ENCODE assay signal across 1 cellular context in genomic region chr20:38446441-38447209, GRCh38.
TF ChIP-seq lines count a peak whose summit lies in the region.

No MANE protein-coding gene starts in this region.

TF ChIP-seq in HepG2, 621 proteins besides CTCF, POLR2A, EP300 and RAD21 (continued from another document and continues in another):
- TF ChIP-seq, protein P1, sequence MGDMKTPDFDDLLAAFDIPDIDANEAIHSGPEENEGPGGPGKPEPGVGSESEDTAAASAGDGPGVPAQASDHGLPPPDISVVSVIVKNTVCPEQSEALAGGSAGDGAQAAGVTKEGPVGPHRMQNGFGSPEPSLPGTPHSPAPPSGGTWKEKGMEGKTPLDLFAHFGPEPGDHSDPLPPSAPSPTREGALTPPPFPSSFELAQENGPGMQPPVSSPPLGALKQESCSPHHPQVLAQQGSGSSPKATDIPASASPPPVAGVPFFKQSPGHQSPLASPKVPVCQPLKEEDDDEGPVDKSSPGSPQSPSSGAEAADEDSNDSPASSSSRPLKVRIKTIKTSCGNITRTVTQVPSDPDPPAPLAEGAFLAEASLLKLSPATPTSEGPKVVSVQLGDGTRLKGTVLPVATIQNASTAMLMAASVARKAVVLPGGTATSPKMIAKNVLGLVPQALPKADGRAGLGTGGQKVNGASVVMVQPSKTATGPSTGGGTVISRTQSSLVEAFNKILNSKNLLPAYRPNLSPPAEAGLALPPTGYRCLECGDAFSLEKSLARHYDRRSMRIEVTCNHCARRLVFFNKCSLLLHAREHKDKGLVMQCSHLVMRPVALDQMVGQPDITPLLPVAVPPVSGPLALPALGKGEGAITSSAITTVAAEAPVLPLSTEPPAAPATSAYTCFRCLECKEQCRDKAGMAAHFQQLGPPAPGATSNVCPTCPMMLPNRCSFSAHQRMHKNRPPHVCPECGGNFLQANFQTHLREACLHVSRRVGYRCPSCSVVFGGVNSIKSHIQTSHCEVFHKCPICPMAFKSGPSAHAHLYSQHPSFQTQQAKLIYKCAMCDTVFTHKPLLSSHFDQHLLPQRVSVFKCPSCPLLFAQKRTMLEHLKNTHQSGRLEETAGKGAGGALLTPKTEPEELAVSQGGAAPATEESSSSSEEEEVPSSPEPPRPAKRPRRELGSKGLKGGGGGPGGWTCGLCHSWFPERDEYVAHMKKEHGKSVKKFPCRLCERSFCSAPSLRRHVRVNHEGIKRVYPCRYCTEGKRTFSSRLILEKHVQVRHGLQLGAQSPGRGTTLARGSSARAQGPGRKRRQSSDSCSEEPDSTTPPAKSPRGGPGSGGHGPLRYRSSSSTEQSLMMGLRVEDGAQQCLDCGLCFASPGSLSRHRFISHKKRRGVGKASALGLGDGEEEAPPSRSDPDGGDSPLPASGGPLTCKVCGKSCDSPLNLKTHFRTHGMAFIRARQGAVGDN (CRISPR knock-in tag; IDR thresholded peaks at IDR 0.05), result peak; percentile 97
- TF ChIP-seq PCBP1 (IDR thresholded peaks at IDR 0.05; ENCODE audit: borderline replicate concordance, low read depth, low read length), result peak; percentile 51; the same call in 1 of the 2 replicates
- TF ChIP-seq ISL2 (CRISPR knock-in tag; IDR thresholded peaks at IDR 0.05), result peak; percentile 93
- TF ChIP-seq SMAD1 (CRISPR knock-in tag; IDR thresholded peaks at IDR 0.05; ENCODE audit: borderline replicate concordance, low read depth), result peak; percentile 98; the same call in 1 of the 2 replicates
- peak; percentile 87 for TF ChIP-seq PPARG (CRISPR knock-in tag; conservative IDR thresholded peaks at IDR 0.05)
- TF ChIP-seq, protein P2, sequence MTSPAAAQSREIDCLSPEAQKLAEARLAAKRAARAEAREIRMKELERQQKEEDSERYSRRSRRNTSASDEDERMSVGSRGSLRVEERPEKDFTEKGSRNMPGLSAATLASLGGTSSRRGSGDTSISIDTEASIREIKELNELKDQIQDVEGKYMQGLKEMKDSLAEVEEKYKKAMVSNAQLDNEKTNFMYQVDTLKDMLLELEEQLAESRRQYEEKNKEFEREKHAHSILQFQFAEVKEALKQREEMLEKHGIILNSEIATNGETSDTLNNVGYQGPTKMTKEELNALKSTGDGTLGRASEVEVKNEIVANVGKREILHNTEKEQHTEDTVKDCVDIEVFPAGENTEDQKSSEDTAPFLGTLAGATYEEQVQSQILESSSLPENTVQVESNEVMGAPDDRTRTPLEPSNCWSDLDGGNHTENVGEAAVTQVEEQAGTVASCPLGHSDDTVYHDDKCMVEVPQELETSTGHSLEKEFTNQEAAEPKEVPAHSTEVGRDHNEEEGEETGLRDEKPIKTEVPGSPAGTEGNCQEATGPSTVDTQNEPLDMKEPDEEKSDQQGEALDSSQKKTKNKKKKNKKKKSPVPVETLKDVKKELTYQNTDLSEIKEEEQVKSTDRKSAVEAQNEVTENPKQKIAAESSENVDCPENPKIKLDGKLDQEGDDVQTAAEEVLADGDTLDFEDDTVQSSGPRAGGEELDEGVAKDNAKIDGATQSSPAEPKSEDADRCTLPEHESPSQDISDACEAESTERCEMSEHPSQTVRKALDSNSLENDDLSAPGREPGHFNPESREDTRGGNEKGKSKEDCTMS (CRISPR knock-in tag; conservative IDR thresholded peaks at IDR 0.05), result peak; percentile 57
- TF ChIP-seq, protein P3, sequence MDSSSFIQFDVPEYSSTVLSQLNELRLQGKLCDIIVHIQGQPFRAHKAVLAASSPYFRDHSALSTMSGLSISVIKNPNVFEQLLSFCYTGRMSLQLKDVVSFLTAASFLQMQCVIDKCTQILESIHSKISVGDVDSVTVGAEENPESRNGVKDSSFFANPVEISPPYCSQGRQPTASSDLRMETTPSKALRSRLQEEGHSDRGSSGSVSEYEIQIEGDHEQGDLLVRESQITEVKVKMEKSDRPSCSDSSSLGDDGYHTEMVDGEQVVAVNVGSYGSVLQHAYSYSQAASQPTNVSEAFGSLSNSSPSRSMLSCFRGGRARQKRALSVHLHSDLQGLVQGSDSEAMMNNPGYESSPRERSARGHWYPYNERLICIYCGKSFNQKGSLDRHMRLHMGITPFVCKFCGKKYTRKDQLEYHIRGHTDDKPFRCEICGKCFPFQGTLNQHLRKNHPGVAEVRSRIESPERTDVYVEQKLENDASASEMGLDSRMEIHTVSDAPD (CRISPR knock-in tag; IDR thresholded peaks at IDR 0.05), result no peak
- peak; percentile 59 for TF ChIP-seq ZSCAN29 (CRISPR knock-in tag; conservative IDR thresholded peaks at IDR 0.05)
- peak; percentile 18; the same call in 1 of the 2 replicates for TF ChIP-seq HIVEP1 (CRISPR knock-in tag; IDR thresholded peaks at IDR 0.05)
- peak; percentile 56; the same call in 1 of the 2 replicates for TF ChIP-seq NFYC (CRISPR knock-in tag; IDR thresholded peaks at IDR 0.05)
- peak; percentile 95 for TF ChIP-seq ARHGAP35 (CRISPR knock-in tag; IDR thresholded peaks at IDR 0.05; ENCODE audit: borderline replicate concordance)
- TF ChIP-seq MAF1 (CRISPR knock-in tag; IDR thresholded peaks at IDR 0.05; ENCODE audit: borderline replicate concordance), result peak; percentile 97
- TF ChIP-seq POLR2G (IDR thresholded peaks at IDR 0.05; ENCODE audit: low read depth, low read length), result peak; percentile 98
- no peak for TF ChIP-seq PLRG1 (conservative IDR thresholded peaks at IDR 0.05)
- peak; percentile 100 for TF ChIP-seq RBFOX2 (IDR thresholded peaks at IDR 0.05; ENCODE audit: low read depth, low read length)
- TF ChIP-seq GABPB1 (CRISPR knock-in tag; IDR thresholded peaks at IDR 0.05), result peak; percentile 100
- peak; percentile 85 for TF ChIP-seq AHR (CRISPR knock-in tag; IDR thresholded peaks at IDR 0.05)
- peak; percentile 97; the same call in 1 of the 2 replicates for TF ChIP-seq KLF15 (CRISPR knock-in tag; IDR thresholded peaks at IDR 0.05; ENCODE audit: borderline replicate concordance)
- TF ChIP-seq ZNF569 (CRISPR knock-in tag; IDR thresholded peaks at IDR 0.05; ENCODE audit: borderline replicate concordance), result no peak; the same call in 1 of the 2 replicates
- no peak; the same call in 1 of the 2 replicates for TF ChIP-seq HOXA9 (CRISPR knock-in tag; IDR thresholded peaks at IDR 0.05; ENCODE audit: borderline replicate concordance)
- TF ChIP-seq SP2 (CRISPR knock-in tag; IDR thresholded peaks at IDR 0.05), result peak; percentile 63
- TF ChIP-seq ZMYM4 (CRISPR knock-in tag; IDR thresholded peaks at IDR 0.05), result peak; percentile 100
- peak; percentile 94 for TF ChIP-seq GABPA (IDR thresholded peaks at IDR 0.05; ENCODE audit: low read depth, low read length)
- peak; percentile 99 for TF ChIP-seq GABPA (CRISPR knock-in tag; IDR thresholded peaks at IDR 0.05; ENCODE audit: low read depth)
- peak; percentile 94; the same call in 1 of the 2 replicates for TF ChIP-seq SNAPC2 (CRISPR knock-in tag; IDR thresholded peaks at IDR 0.05)
- peak; percentile 97 for TF ChIP-seq ZNF451 (CRISPR knock-in tag; IDR thresholded peaks at IDR 0.05)
- no peak for TF ChIP-seq CBX2 (IDR thresholded peaks at IDR 0.05; ENCODE audit: low read depth, low read length)
- TF ChIP-seq CBX2 (CRISPR knock-in tag; IDR thresholded peaks at IDR 0.05; ENCODE audit: low read depth), result peak; percentile 72; the same call in 1 of the 2 replicates
- peak; percentile 97 for TF ChIP-seq ZNF44 (CRISPR knock-in tag; IDR thresholded peaks at IDR 0.05)
- peak; percentile 76; the same call in 1 of the 2 replicates for TF ChIP-seq ZBTB43 (CRISPR knock-in tag; conservative IDR thresholded peaks at IDR 0.05)
- peak; percentile 95; the same call in 1 of the 2 replicates for TF ChIP-seq BRCA1 (CRISPR knock-in tag; IDR thresholded peaks at IDR 0.05)
- peak; percentile 88 for TF ChIP-seq MIER2 (CRISPR knock-in tag; IDR thresholded peaks at IDR 0.05)
- 0 out of 2 replicates have a peak, but pooled peaks have one; percentile 78 for TF ChIP-seq TBP (CRISPR knock-in tag; IDR thresholded peaks at IDR 0.05)
- TF ChIP-seq U2AF1 (optimal IDR thresholded peaks at IDR 0.05; ENCODE audit: low read depth, low read length), result peak; percentile 100
- TF ChIP-seq CBFB (CRISPR knock-in tag; IDR thresholded peaks at IDR 0.05), result peak; percentile 98
- TF ChIP-seq SRF (IDR thresholded peaks at IDR 0.05; ENCODE audit: low read depth, low read length), result peak; percentile 50; the same call in 1 of the 2 replicates
- TF ChIP-seq HCFC1 (IDR thresholded peaks at IDR 0.05; ENCODE audit: low read depth, low read length), result peak; percentile 81
- TF ChIP-seq HNF4G (IDR thresholded peaks at IDR 0.05; ENCODE audit: borderline replicate concordance, low read depth, low read length), result no peak
- TF ChIP-seq HNF4G (CRISPR knock-in tag; IDR thresholded peaks at IDR 0.05; ENCODE audit: borderline replicate concordance, low read depth), result peak; percentile 75
- TF ChIP-seq CREB1 (IDR thresholded peaks at IDR 0.05), result peak; percentile 77
- peak; percentile 88 for TF ChIP-seq CREB1 (CRISPR knock-in tag; IDR thresholded peaks at IDR 0.05)
- TF ChIP-seq CCAR2 (optimal IDR thresholded peaks at IDR 0.05; ENCODE audit: low read depth, low read length), result peak; percentile 92
- TF ChIP-seq FOXO4 (CRISPR knock-in tag; conservative IDR thresholded peaks at IDR 0.05), result no peak
- no peak for TF ChIP-seq ATF7 (IDR thresholded peaks at IDR 0.05)
- TF ChIP-seq ATF7 (CRISPR knock-in tag; IDR thresholded peaks at IDR 0.05), result peak; percentile 77; the same call in 1 of the 2 replicates
- TF ChIP-seq ZNF331 (CRISPR knock-in tag; IDR thresholded peaks at IDR 0.05), result peak; percentile 98
- TF ChIP-seq EHMT2 (IDR thresholded peaks at IDR 0.05; ENCODE audit: borderline replicate concordance, low read depth, low read length), result no peak
- TF ChIP-seq ZNF251 (CRISPR knock-in tag; IDR thresholded peaks at IDR 0.05), result no peak; the same call in 1 of the 2 replicates
- TF ChIP-seq ZSCAN31 (CRISPR knock-in tag; IDR thresholded peaks at IDR 0.05; ENCODE audit: low read depth), result peak; percentile 98
- peak; percentile 93 for TF ChIP-seq WIZ (CRISPR knock-in tag; IDR thresholded peaks at IDR 0.05)
- peak; percentile 97 for TF ChIP-seq ZNF816 (CRISPR knock-in tag; IDR thresholded peaks at IDR 0.05; ENCODE audit: borderline replicate concordance)
- TF ChIP-seq ZNF432 (CRISPR knock-in tag; IDR thresholded peaks at IDR 0.05; ENCODE audit: borderline replicate concordance), result no peak
- TF ChIP-seq ZFAT (CRISPR knock-in tag; conservative IDR thresholded peaks at IDR 0.05), result 0 out of 2 replicates have a peak, but pooled peaks have one; percentile 49
- TF ChIP-seq SYNCRIP (IDR thresholded peaks at IDR 0.05; ENCODE audit: insufficient read depth, low read depth, low read length), result no peak
- TF ChIP-seq ZNF232 (CRISPR knock-in tag; IDR thresholded peaks at IDR 0.05; ENCODE audit: borderline replicate concordance), result peak; percentile 96
- TF ChIP-seq ZMYM2 (CRISPR knock-in tag; IDR thresholded peaks at IDR 0.05), result peak; percentile 88; the same call in 1 of the 2 replicates
- peak; percentile 98 for TF ChIP-seq IRF2 (CRISPR knock-in tag; IDR thresholded peaks at IDR 0.05)
- TF ChIP-seq CREBL2 (CRISPR knock-in tag; IDR thresholded peaks at IDR 0.05; ENCODE audit: borderline replicate concordance), result peak; percentile 84; the same call in 1 of the 2 replicates
- peak; percentile 92 for TF ChIP-seq MEF2D (CRISPR knock-in tag; IDR thresholded peaks at IDR 0.05)
- TF ChIP-seq KDM1A (CRISPR knock-in tag; IDR thresholded peaks at IDR 0.05), result peak; percentile 70; the same call in 1 of the 2 replicates
- TF ChIP-seq PRMT3 (CRISPR knock-in tag; IDR thresholded peaks at IDR 0.05; ENCODE audit: borderline replicate concordance, low read depth), result no peak
- peak; percentile 98 for TF ChIP-seq KDM5B (CRISPR knock-in tag; IDR thresholded peaks at IDR 0.05; ENCODE audit: borderline replicate concordance)
- TF ChIP-seq MTA1 (CRISPR knock-in tag; IDR thresholded peaks at IDR 0.05; ENCODE audit: borderline replicate concordance), result peak; percentile 89; the same call in 1 of the 2 replicates
- TF ChIP-seq ZNF784 (CRISPR knock-in tag; IDR thresholded peaks at IDR 0.05; ENCODE audit: borderline replicate concordance), result peak; percentile 99
- TF ChIP-seq SIX1 (CRISPR knock-in tag; IDR thresholded peaks at IDR 0.05; ENCODE audit: borderline replicate concordance), result peak; percentile 74; the same call in 1 of the 2 replicates
